ENCODE assay signal across 8 cellular contexts in genomic region chr17:44688675-44689491, GRCh38. TPM values are rescaled to one million over a fixed set of nuclear protein-coding genes. Genes with fewer than 3 reads are reported as not detected.
A peak's percentile ranks its signal among the peaks of the same experiment; 100 is the strongest.
DNase-seq lines count a peak whose midpoint lies in the region; ATAC-seq and TF ChIP-seq lines count a peak whose summit lies in the region.

No MANE protein-coding gene starts in this region.

- intact Hi-C loops in posterior vena cava (cut with DNase I) = no loop called here

- H3K9ac ChIP-seq in HUES48 (ENCODE audit: low read depth, low read length) = peak overlapping the region; percentile 92

- H3K4me1 ChIP-seq in HUES48 (ENCODE audit: control insufficient read depth, insufficient read depth, low read length) = 0 out of 2 replicates have a peak, but pooled peaks cover 2% of the 10 kb centered on the region
- H3K4me1 ChIP-seq in suprapubic skin = peaks cover 34% of the 10 kb centered on the region

- DNase-seq in DMS 273 (lab: John Stamatoyannopoulos, UW; ENCODE audit: unreplicated experiment) = peak; percentile 34
- DNase-seq in DMS 273 treated with DMSO at 0.1 percent for 48 hours (lab: John Stamatoyannopoulos, UW) = no peak
- DNase-seq in astrocyte of the cerebellum (ENCODE audit: low read depth) = no peak
- DNase-seq in kidney tubule cell (ENCODE audit: low spot score) = peak; percentile 16
- DNase-seq in suprapubic skin (ENCODE audit: low spot score in 2 of 2) = no peak
- DNase-seq in posterior vena cava (ENCODE audit: low spot score) = no peak

- in situ Hi-C loops in astrocyte of the cerebellum (cut with HindIII; ENCODE audit: low sequenced_read_pairs) = no loop called here

- peak overlapping the region; percentile 85 for H3K27ac ChIP-seq in HUES48 (ENCODE audit: low read depth, low read length)
- peak overlapping the region; percentile 86 for H3K27ac ChIP-seq in suprapubic skin

- TF ChIP-seq POLR2A in suprapubic skin (IDR thresholded peaks at IDR 0.05) = no peak

- ATAC-seq in HG03520 (IDR thresholded peaks at IDR 0.05; ENCODE audit: unreplicated experiment) = no peak

- H3K4me3 ChIP-seq in HUES48 (ENCODE audit: low read depth, low read length) (peak overlapping the region; percentile 98), astrocyte of the cerebellum (ENCODE audit: low read depth, low read length) (peak overlapping the region; percentile 52), suprapubic skin (peak overlapping the region; percentile 85)

- H3K36me3 ChIP-seq in HUES48 (ENCODE audit: control insufficient read depth, insufficient read depth, low read length) (peaks cover 10% of the 10 kb centered on the region; the same call in 1 of the 2 replicates), suprapubic skin (peaks cover 14% of the 10 kb centered on the region)

- H3K27me3 ChIP-seq in HUES48 (ENCODE audit: control insufficient read depth, insufficient read depth, low read length) (no peaks in the 10 kb centered on the region), suprapubic skin (no peaks in the 10 kb centered on the region)

- 4% methylated on average over 10 of the region's 13 CpGs for whole genome bisulfite sequencing in suprapubic skin

- no peak for TF ChIP-seq EP300 in suprapubic skin (IDR thresholded peaks at IDR 0.05)

- TF ChIP-seq CTCF in astrocyte of the cerebellum (IDR thresholded peaks at IDR 0.05; ENCODE audit: low read depth, low read length, missing control alignments) = no peak
- no peak for TF ChIP-seq CTCF in suprapubic skin (IDR thresholded peaks at IDR 0.05)

- H3K9me3 ChIP-seq in HUES48 (ENCODE audit: control insufficient read depth, insufficient read depth, low read length) (no peaks in the 10 kb centered on the region), suprapubic skin (no peaks in the 10 kb centered on the region)

RNA-seq across cellular contexts. Expression of gene CCDC43, which starts 0.7 kb away (rescaled TPM):
- total RNA-seq in suprapubic skin (10 to 100 TPM; 11.2 to 13.3 (median 12.2) TPM), posterior vena cava (10 to 100 TPM; 16.5 to 17.4 TPM)

RNA-seq across cellular contexts. Expression of gene DBF4B, which starts 19.6 kb away (rescaled TPM):
- total RNA-seq in suprapubic skin (1 to 10 TPM; 3.5 to 8.9 (median 3.7) TPM), posterior vena cava (1 to 10 TPM; 4.2 to 4.3 TPM)

RNA-seq across cellular contexts. Expression of gene MEIOC, which starts 32.6 kb away (rescaled TPM):
- total RNA-seq in suprapubic skin (not detected), posterior vena cava (under 1 TPM in 1 of 2 donors, not detected in 1; 0.10 TPM)

Comparison
In these comparisons a context has a peak if more than half of its experiments do, and no peak if none do; other contexts are left out.
1. DNase-seq: peak in DMS 273 (single experiment) and kidney tubule cell (single experiment); none in DMS 273 treated with DMSO at 0.1 percent for 48 hours (single experiment), astrocyte of the cerebellum (single experiment), suprapubic skin (0 of 2) and posterior vena cava (single experiment).
2. Peak in every context shown above with its lines, with median percentiles within 50 percentile points of each other: H3K4me3 ChIP-seq.